Comparison of ENCODE assay signal across 8 cellular contexts in the genomic region with DNA sequence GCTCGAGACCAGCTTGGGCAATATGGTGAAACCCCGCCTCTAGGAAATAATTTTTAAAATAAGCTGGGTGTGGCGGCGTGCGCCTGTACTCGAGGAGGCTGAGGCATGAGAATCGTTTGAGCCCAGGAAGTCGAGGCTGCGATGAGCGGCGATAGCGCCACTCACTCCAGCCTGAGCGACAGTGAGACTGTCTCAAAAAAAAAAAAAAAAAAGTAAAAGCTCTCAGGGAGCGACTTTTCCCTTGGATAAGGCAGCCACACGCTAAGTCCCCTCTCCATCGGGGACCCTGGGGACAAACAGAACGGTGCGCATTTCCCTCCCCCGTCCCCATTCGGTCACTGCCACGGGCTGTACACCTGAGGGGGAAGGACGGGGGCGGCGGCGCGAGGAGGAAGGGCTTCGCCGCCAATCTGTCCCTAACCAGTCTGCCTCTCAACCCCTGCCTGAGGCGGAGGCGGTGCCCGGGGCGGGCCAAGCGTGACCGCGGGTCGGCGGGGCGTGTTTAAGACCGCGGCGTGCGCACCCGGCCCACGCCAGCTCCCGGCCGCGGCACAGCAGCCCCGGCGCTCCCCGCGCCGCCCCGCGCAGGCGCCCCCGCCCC. TPM values are rescaled to one million over a fixed set of nuclear protein-coding genes. Genes with fewer than 3 reads are reported as not detected.
A peak's percentile ranks its signal among the peaks of the same experiment; 100 is the strongest.
DNase-seq lines count a peak whose midpoint lies in the region; ATAC-seq and TF ChIP-seq lines count a peak whose summit lies in the region.

A gene (plus strand): TSS at position 531 of the 601 bp plus-strand sequence. CDS start 107 bp downstream, outside the sequence.

- DNase-seq in GM13977 (ENCODE audit: low spot score) (peak; percentile 72), NCI-H748 (lab: John Stamatoyannopoulos, UW; ENCODE audit: unreplicated experiment) (peak; percentile 83), activated T-cell treated with anti-CD3 and anti-CD28 coated beads for 24 hours (ENCODE audit: low read depth) (peak; percentile 66), epithelial cell of esophagus (ENCODE audit: low read depth) (peak; percentile 31), mucosa of gallbladder (ENCODE audit: low spot score) (peak; percentile 70), dedifferentiated amniotic fluid mesenchymal stem cell (ENCODE audit: extremely low spot score) (no peak)
- DNase-seq in stimulated activated CD8-positive, alpha-beta memory T cell treated with anti-CD3 and anti-CD28 coated beads, Interleukin-4, amount 100 ng/mL, for 4 hours (ENCODE audit: low read depth in 2 of 2, low spot score in 1 of 2) = peak; percentile 28 to 59

- H3K4me3 ChIP-seq in epithelial cell of esophagus (ENCODE audit: low read length) = peak within 1 kb of the TSS; percentile 48

- no peak for TF ChIP-seq CTCF in GM13977 (IDR thresholded peaks at IDR 0.05; ENCODE audit: extremely low read depth, insufficient read depth, missing control alignments)
- TF ChIP-seq CTCF in epithelial cell of esophagus (IDR thresholded peaks at IDR 0.05; ENCODE audit: insufficient read depth, low read depth, low read length, missing control alignments) = no peak

- in situ Hi-C loops in GM13977 (cut with MboI; ENCODE audit: low pct_unique_long_range_greater_than_20kb, low sequenced_read_pairs, unreplicated experiment) = no loop called here

- ATAC-seq in HG02759 (IDR thresholded peaks at IDR 0.05; ENCODE audit: unreplicated experiment) = peak; percentile 74

RNA-seq across cellular contexts. Expression of the gene that starts here (rescaled TPM):
- 10.4 TPM for total RNA-seq in mucosa of gallbladder
